10 cellular contexts compared by ENCODE assay signal in genomic region chr2:110675679-110676078, GRCh38. TPM values are rescaled to one million over a fixed set of nuclear protein-coding genes. Genes with fewer than 3 reads are reported as not detected.
DNase-seq lines count a peak whose midpoint lies in the region; ATAC-seq and TF ChIP-seq lines count a peak whose summit lies in the region.
"Had no signal": no experiment of that assay in that cellular context is flagged by ENCODE, and none has a peak within 500 bp of the region (broad histone marks: within the 10 kb centered on the region; RNA-seq: fewer than 3 reads in every experiment).

No MANE protein-coding gene starts in this region.

- H3K4me3 ChIP-seq in GM12865 (ENCODE audit: low read depth, low read length), result peak overlapping the region; percentile 93
- H3K4me3 ChIP-seq in GM23248, result no peak overlapping the region
- no peak overlapping the region for H3K4me3 ChIP-seq in tibial nerve
- H3K4me3 ChIP-seq: adrenal gland, SJCRH30 had no signal

- H3K4me3 Mint-ChIP-seq in T-helper 2 cell treated with Interferon-gamma antibody and Interleukin-4, amounts not matched to agents 5 μg/mL and 100 μg/mL, for 36 hours, result peak overlapping the region; percentile 83
- H3K4me3 Mint-ChIP-seq in natural killer cell, result peak overlapping the region; percentile 72

- H3K9me2 ChIP-seq in GM23248 (ENCODE audit: insufficient read depth), result no peaks in the 10 kb centered on the region

- no peak for TF ChIP-seq EP300 in tibial nerve (IDR thresholded peaks at IDR 0.05)

- in situ Hi-C loops in GM23248 (cut with MboI), result no loop called here

- no peak for TF ChIP-seq CTCF in GM12865 (IDR thresholded peaks at IDR 0.05; ENCODE audit: insufficient read depth, low read depth, low read length, missing control alignments)
- TF ChIP-seq CTCF in natural killer cell (IDR thresholded peaks at IDR 0.05), result no peak
- no peak for TF ChIP-seq CTCF in tibial nerve (IDR thresholded peaks at IDR 0.05)

- no peak overlapping the region for H3K27ac ChIP-seq in GM23248
- H3K27ac ChIP-seq in tibial nerve, result no peak overlapping the region
- H3K27ac ChIP-seq: adrenal gland, SJCRH30 had no signal

- H3K27me3 ChIP-seq in GM23248 (replicated peaks; ENCODE audit: insufficient read depth) (no peaks in the 10 kb centered on the region), tibial nerve (no peaks in the 10 kb centered on the region)
- H3K27me3 ChIP-seq: adrenal gland, SJCRH30 had no signal

- H3K4me1 ChIP-seq in GM23248 (ENCODE audit: insufficient read depth) (peaks cover 26% of the 10 kb centered on the region), tibial nerve (peaks cover 0 to 16% (median 2%) of the 10 kb centered on the region in 4 donors)

- H3K36me3 Mint-ChIP-seq in T-helper 2 cell treated with Interferon-gamma antibody and Interleukin-4, amounts not matched to agents 5 μg/mL and 100 μg/mL, for 36 hours (ENCODE audit: low read depth), result peaks cover 50% of the 10 kb centered on the region
- H3K36me3 Mint-ChIP-seq in natural killer cell, result no peaks in the 10 kb centered on the region

- ATAC-seq in natural killer cell (peak in 2 of 3 donors; percentile 5 to 6), GM18858 (IDR thresholded peaks at IDR 0.05; ENCODE audit: unreplicated experiment) (no peak)

- H3K4me2 ChIP-seq in GM23248 (ENCODE audit: unreplicated experiment), result no peak overlapping the region

- H3K9ac ChIP-seq in GM23248, result no peak overlapping the region

- H2AFZ ChIP-seq in GM23248, result peak overlapping the region; percentile 65

- H3K9me3 ChIP-seq in GM23248 (ENCODE audit: low read depth), result no peaks in the 10 kb centered on the region
- H3K9me3 ChIP-seq in tibial nerve, result no peaks in the 10 kb centered on the region
- H3K9me3 ChIP-seq: adrenal gland, SJCRH30 had no signal

- 0 out of 2 replicates have a peak, but pooled peaks cover 9% of the 10 kb centered on the region for H3F3A ChIP-seq in GM23248 (ENCODE audit: insufficient read depth)

- H4K20me1 ChIP-seq in GM23248 (ENCODE audit: insufficient read depth), result no peaks in the 10 kb centered on the region

- 85 to 86% methylated on average over 6 of the region's 6 CpGs for WGBS in GM23248 (ENCODE audit: low coverage in 1 of 2, low lambda C conversion rate in 2 of 2, missing lambda C conversion rate in 2 of 2), 2 experiments
- 80 to 90% methylated on average over 6 of the region's 6 CpGs for WGBS in tibial nerve, 2 donors

- intact Hi-C loops in natural killer cell (cut with micrococcal nuclease), result loop anchor here (1.0 to 5.0 kb wide), 2 partner anchors 171 to 447 kb away; partner anchors contain the start of gene BCL2L11

- DNase-seq in GM12865 (ENCODE audit: low read depth) (no peak), GM23248 (no peak), natural killer cell (no peak), NOMO-1 treated with DMSO at 0.1 percent for 48 hours (lab: John Stamatoyannopoulos, UW; ENCODE audit: unreplicated experiment) (no peak), tibial nerve (ENCODE audit: low spot score in 2 of 2) (no peak)
- DNase-seq in T-helper 2 cell treated with Interferon-gamma antibody and Interleukin-4, amounts not matched to agents 5 μg/mL and 100 μg/mL, for 36 hours (ENCODE audit: low spot score), result no peak
- DNase-seq in stimulated activated CD4-positive, alpha-beta T cell treated with anti-CD3 and anti-CD28 coated beads, Interleukin-1b, Interleukin-23, amount 100 ng/mL, for 48 hours, result no peak
- DNase-seq: SJCRH30 had no signal

- H3K4me1 Mint-ChIP-seq in T-helper 2 cell treated with Interferon-gamma antibody and Interleukin-4, amounts not matched to agents 5 μg/mL and 100 μg/mL, for 36 hours (ENCODE audit: low read depth), result peaks cover 43% of the 10 kb centered on the region
- H3K4me1 Mint-ChIP-seq in natural killer cell, result peaks cover 36 to 40% of the 10 kb centered on the region in 2 donors

- H3K36me3 ChIP-seq in GM23248 (ENCODE audit: low read depth), result no peaks in the 10 kb centered on the region
- H3K36me3 ChIP-seq in tibial nerve, result no peaks in the 10 kb centered on the region
- H3K36me3 ChIP-seq: adrenal gland had no signal

- H3K9me3 Mint-ChIP-seq in T-helper 2 cell treated with Interferon-gamma antibody and Interleukin-4, amounts not matched to agents 5 μg/mL and 100 μg/mL, for 36 hours, result no peaks in the 10 kb centered on the region
- H3K9me3 Mint-ChIP-seq in natural killer cell, result no peaks in the 10 kb centered on the region

- H3K27ac Mint-ChIP-seq in T-helper 2 cell treated with Interferon-gamma antibody and Interleukin-4, amounts not matched to agents 5 μg/mL and 100 μg/mL, for 36 hours, result peak overlapping the region; percentile 82
- H3K27ac Mint-ChIP-seq in natural killer cell, result peak overlapping the region; percentile 72 to 74

- TF ChIP-seq POLR2A in tibial nerve (IDR thresholded peaks at IDR 0.05), result no peak

- H3K27me3 Mint-ChIP-seq in T-helper 2 cell treated with Interferon-gamma antibody and Interleukin-4, amounts not matched to agents 5 μg/mL and 100 μg/mL, for 36 hours (ENCODE audit: low read depth), result no peaks in the 10 kb centered on the region
- H3K27me3 Mint-ChIP-seq in natural killer cell (ENCODE audit: low read depth in 2 of 2), result peaks cover 14 to 20% of the 10 kb centered on the region in 2 donors

- H3K79me2 ChIP-seq in GM23248 (ENCODE audit: insufficient read depth), result peaks cover 45% of the 10 kb centered on the region

RNA-seq across cellular contexts. Expression of gene BUB1, which starts 2.2 kb away (rescaled TPM):
- 16.3 and 21.3 TPM in 2 replicates for total RNA-seq in GM23248 (2014; rRNA removed; shearing (Covaris generic))
- 13.0 and 14.0 TPM in 2 replicates for polyA plus RNA-seq in GM23248 (2016; fragmentation: Nextera tagmentation; extraction: Ambion mirVana)
- total RNA-seq in natural killer cell, result 1 to 10 TPM; 2.3 to 4.2 (median 2.7) TPM
- 1 to 10 TPM in 1 of 4 donors, under 1 TPM in 3; 0.42 to 1.8 (median 0.71) TPM for total RNA-seq in tibial nerve

RNA-seq across cellular contexts. Expression of gene ACOXL, which starts 56.7 kb away (rescaled TPM):
- not detected in 2 replicates for total RNA-seq in GM23248 (2014; rRNA removed; shearing (Covaris generic))
- not detected in 2 replicates for polyA plus RNA-seq in GM23248 (2016; fragmentation: Nextera tagmentation; extraction: Ambion mirVana)
- total RNA-seq in natural killer cell, result not detected
- under 1 TPM in 1 of 4 donors, not detected in 3; 0.30 TPM for total RNA-seq in tibial nerve
- total RNA-seq: SJCRH30 had no signal
